2 cellular contexts compared by ENCODE assay signal in the genomic region with DNA sequence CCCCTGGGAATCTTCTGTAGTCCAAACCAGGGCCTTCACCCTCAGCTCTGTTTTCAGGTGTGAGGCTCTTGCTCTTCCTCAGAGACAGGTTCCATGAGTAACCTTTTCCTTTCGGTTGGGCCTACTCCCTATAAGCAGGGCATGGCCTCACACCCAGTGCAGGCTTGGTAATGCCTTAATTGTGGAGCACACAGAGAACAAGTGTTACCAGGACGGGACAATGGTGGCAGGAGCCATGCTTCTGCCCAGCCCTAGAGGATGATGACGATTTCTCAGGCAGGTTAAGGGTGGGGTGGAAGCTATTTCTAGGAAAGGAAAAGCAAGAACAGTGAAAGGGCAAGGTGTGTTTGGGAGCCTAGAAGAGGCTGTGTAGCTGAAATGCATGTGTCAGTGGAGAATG.
TF ChIP-seq lines count a peak whose summit lies in the region.

No MANE protein-coding gene starts in this region.

TF ChIP-seq in IMR-90, 13 proteins besides CTCF, POLR2A, EP300 and RAD21:
- TF ChIP-seq CHD1 (IDR thresholded peaks at IDR 0.05; ENCODE audit: low read depth, low read length), result no peak
- no peak for TF ChIP-seq RFX5 (IDR thresholded peaks at IDR 0.05; ENCODE audit: low read depth, low read length)
- TF ChIP-seq, protein P1, sequence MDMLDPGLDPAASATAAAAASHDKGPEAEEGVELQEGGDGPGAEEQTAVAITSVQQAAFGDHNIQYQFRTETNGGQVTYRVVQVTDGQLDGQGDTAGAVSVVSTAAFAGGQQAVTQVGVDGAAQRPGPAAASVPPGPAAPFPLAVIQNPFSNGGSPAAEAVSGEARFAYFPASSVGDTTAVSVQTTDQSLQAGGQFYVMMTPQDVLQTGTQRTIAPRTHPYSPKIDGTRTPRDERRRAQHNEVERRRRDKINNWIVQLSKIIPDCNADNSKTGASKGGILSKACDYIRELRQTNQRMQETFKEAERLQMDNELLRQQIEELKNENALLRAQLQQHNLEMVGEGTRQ (IDR thresholded peaks at IDR 0.05; ENCODE audit: low read depth, low read length), result no peak
- TF ChIP-seq CEBPB (IDR thresholded peaks at IDR 0.05; ENCODE audit: low read depth, low read length), result no peak
- no peak for TF ChIP-seq NFE2L2 (IDR thresholded peaks at IDR 0.05; ENCODE audit: low read depth, low read length)
- no peak for TF ChIP-seq RCOR1 (IDR thresholded peaks at IDR 0.05; ENCODE audit: insufficient replicate concordance, low read length)
- TF ChIP-seq ELK1 (IDR thresholded peaks at IDR 0.05; ENCODE audit: borderline replicate concordance, low read depth, low read length), result no peak
- no peak for TF ChIP-seq MAFK (IDR thresholded peaks at IDR 0.05; ENCODE audit: low read depth, low read length)
- TF ChIP-seq MXI1 (IDR thresholded peaks at IDR 0.05; ENCODE audit: borderline replicate concordance, low read depth, low read length), result no peak
- no peak for TF ChIP-seq BHLHE40 (IDR thresholded peaks at IDR 0.05; ENCODE audit: low read depth, low read length)
- no peak for TF ChIP-seq MAZ (IDR thresholded peaks at IDR 0.05; ENCODE audit: borderline replicate concordance, low read depth, low read length)
- TF ChIP-seq FOS (IDR thresholded peaks at IDR 0.05; ENCODE audit: low read depth, low read length), result no peak
- TF ChIP-seq SMC3 (IDR thresholded peaks at IDR 0.05; ENCODE audit: low read depth, low read length), result no peak

TF ChIP-seq in SK-N-SH treated with all-trans-retinoic acid at 6 μM for 48 hours, 23 proteins besides CTCF, POLR2A, EP300 and RAD21:
- TF ChIP-seq SNAI2 (CRISPR knock-in tag; IDR thresholded peaks at IDR 0.05) (no peak), TCF4 (CRISPR knock-in tag; IDR thresholded peaks at IDR 0.05; ENCODE audit: borderline replicate concordance) (no peak), OSR1 (CRISPR knock-in tag; IDR thresholded peaks at IDR 0.05) (no peak), PATZ1 (CRISPR knock-in tag; IDR thresholded peaks at IDR 0.05; ENCODE audit: borderline replicate concordance) (no peak), ARNTL (CRISPR knock-in tag; IDR thresholded peaks at IDR 0.05; ENCODE audit: borderline replicate concordance, low read depth) (no peak), RARB (CRISPR knock-in tag; IDR thresholded peaks at IDR 0.05) (no peak), ESRRG (CRISPR knock-in tag; IDR thresholded peaks at IDR 0.05) (no peak), BACH2 (CRISPR knock-in tag; IDR thresholded peaks at IDR 0.05; ENCODE audit: borderline replicate concordance) (no peak), ZC3H10 (CRISPR knock-in tag; IDR thresholded peaks at IDR 0.05) (no peak), ISL1 (CRISPR knock-in tag; IDR thresholded peaks at IDR 0.05) (no peak), ZNF565 (CRISPR knock-in tag; conservative IDR thresholded peaks at IDR 0.05; ENCODE audit: low read depth) (no peak), POU6F1 (CRISPR knock-in tag; IDR thresholded peaks at IDR 0.05; ENCODE audit: borderline replicate concordance, low read depth) (no peak), GLIS3 (CRISPR knock-in tag; IDR thresholded peaks at IDR 0.05) (no peak), ZNF70 (CRISPR knock-in tag; IDR thresholded peaks at IDR 0.05) (no peak), ZFP3 (CRISPR knock-in tag; IDR thresholded peaks at IDR 0.05) (no peak), TOX (CRISPR knock-in tag; IDR thresholded peaks at IDR 0.05; ENCODE audit: borderline replicate concordance) (no peak)
- TF ChIP-seq, protein P2, sequence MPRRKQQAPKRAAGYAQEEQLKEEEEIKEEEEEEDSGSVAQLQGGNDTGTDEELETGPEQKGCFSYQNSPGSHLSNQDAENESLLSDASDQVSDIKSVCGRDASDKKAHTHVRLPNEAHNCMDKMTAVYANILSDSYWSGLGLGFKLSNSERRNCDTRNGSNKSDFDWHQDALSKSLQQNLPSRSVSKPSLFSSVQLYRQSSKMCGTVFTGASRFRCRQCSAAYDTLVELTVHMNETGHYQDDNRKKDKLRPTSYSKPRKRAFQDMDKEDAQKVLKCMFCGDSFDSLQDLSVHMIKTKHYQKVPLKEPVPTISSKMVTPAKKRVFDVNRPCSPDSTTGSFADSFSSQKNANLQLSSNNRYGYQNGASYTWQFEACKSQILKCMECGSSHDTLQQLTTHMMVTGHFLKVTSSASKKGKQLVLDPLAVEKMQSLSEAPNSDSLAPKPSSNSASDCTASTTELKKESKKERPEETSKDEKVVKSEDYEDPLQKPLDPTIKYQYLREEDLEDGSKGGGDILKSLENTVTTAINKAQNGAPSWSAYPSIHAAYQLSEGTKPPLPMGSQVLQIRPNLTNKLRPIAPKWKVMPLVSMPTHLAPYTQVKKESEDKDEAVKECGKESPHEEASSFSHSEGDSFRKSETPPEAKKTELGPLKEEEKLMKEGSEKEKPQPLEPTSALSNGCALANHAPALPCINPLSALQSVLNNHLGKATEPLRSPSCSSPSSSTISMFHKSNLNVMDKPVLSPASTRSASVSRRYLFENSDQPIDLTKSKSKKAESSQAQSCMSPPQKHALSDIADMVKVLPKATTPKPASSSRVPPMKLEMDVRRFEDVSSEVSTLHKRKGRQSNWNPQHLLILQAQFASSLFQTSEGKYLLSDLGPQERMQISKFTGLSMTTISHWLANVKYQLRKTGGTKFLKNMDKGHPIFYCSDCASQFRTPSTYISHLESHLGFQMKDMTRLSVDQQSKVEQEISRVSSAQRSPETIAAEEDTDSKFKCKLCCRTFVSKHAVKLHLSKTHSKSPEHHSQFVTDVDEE (CRISPR knock-in tag; IDR thresholded peaks at IDR 0.05), result no peak
- TF ChIP-seq, protein P3, sequence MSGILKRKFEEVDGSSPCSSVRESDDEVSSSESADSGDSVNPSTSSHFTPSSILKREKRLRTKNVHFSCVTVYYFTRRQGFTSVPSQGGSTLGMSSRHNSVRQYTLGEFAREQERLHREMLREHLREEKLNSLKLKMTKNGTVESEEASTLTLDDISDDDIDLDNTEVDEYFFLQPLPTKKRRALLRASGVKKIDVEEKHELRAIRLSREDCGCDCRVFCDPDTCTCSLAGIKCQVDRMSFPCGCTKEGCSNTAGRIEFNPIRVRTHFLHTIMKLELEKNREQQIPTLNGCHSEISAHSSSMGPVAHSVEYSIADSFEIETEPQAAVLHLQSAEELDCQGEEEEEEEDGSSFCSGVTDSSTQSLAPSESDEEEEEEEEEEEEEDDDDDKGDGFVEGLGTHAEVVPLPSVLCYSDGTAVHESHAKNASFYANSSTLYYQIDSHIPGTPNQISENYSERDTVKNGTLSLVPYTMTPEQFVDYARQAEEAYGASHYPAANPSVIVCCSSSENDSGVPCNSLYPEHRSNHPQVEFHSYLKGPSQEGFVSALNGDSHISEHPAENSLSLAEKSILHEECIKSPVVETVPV (CRISPR knock-in tag; IDR thresholded peaks at IDR 0.05), result no peak
